10 cellular contexts compared by ENCODE assay signal in genomic region chr2:166410828-166411472, GRCh38. TPM values are rescaled to one million over a fixed set of nuclear protein-coding genes. Genes with fewer than 3 reads are reported as not detected.
DNase-seq lines count a peak whose midpoint lies in the region; ATAC-seq and TF ChIP-seq lines count a peak whose summit lies in the region.
"Had no signal": no experiment of that assay in that cellular context is flagged by ENCODE, and none has a peak within 500 bp of the region (broad histone marks: within the 10 kb centered on the region; RNA-seq: fewer than 3 reads in every experiment).

No MANE protein-coding gene starts in this region.

- peak; percentile 100 for ATAC-seq in RWPE2 (ENCODE audit: low read depth)
- no peak for ATAC-seq in HG03378 (IDR thresholded peaks at IDR 0.05; ENCODE audit: unreplicated experiment)
- ATAC-seq: activated naive CD4-positive, alpha-beta T cell treated with anti-CD3 and anti-CD28 coated beads, Interleukin-2, amount 50 U/mL, for 72 hours; right cardiac atrium had no signal

- H3K4me3 ChIP-seq in RWPE2 (ENCODE audit: severe bottlenecking) (no peak overlapping the region), fibroblast of lung (replicated peaks in 1 of 4; ENCODE audit: control extremely low read depth in 1 of 4, insufficient read depth in 1 of 4, low read depth in 3 of 4, low read length in 4 of 4) (no peak overlapping the region), retinal pigment epithelial cell (ENCODE audit: low read length) (no peak overlapping the region)

- peak overlapping the region; percentile 54 for H3K4me2 ChIP-seq in fibroblast of lung (ENCODE audit: extremely low read depth, insufficient read depth, low read length)

- no peak overlapping the region for H3K4me3 Mint-ChIP-seq in activated naive CD4-positive, alpha-beta T cell treated with anti-CD3 and anti-CD28 coated beads for 36 hours

- H4K20me1 ChIP-seq in fibroblast of lung (ENCODE audit: control insufficient read depth, extremely low read depth, insufficient read depth, low read length) = no peaks in the 10 kb centered on the region

- H3K9ac ChIP-seq in fibroblast of lung (ENCODE audit: insufficient read depth, low read length) = no peak overlapping the region

- H3K9me3 Mint-ChIP-seq in activated naive CD4-positive, alpha-beta T cell treated with anti-CD3 and anti-CD28 coated beads for 36 hours = no peaks in the 10 kb centered on the region
- H3K9me3 Mint-ChIP-seq: activated naive CD4-positive, alpha-beta T cell treated with anti-CD3 and anti-CD28 coated beads, Interleukin-2, amount 50 U/mL, for 72 hours had no signal

- H3K4me1 Mint-ChIP-seq in activated naive CD4-positive, alpha-beta T cell treated with anti-CD3 and anti-CD28 coated beads for 36 hours (ENCODE audit: low read depth) = no peaks in the 10 kb centered on the region

- intact Hi-C loops in activated naive CD4-positive, alpha-beta T cell treated with anti-CD3 and anti-CD28 coated beads for 36 hours (cut with micrococcal nuclease) = no loop called here

- H3K36me3 Mint-ChIP-seq in activated naive CD4-positive, alpha-beta T cell treated with anti-CD3 and anti-CD28 coated beads for 36 hours (ENCODE audit: low read depth) = no peaks in the 10 kb centered on the region
- H3K36me3 Mint-ChIP-seq: activated naive CD4-positive, alpha-beta T cell treated with anti-CD3 and anti-CD28 coated beads, Interleukin-2, amount 50 U/mL, for 72 hours had no signal

- H3K27ac Mint-ChIP-seq in activated naive CD4-positive, alpha-beta T cell treated with anti-CD3 and anti-CD28 coated beads for 36 hours = no peak overlapping the region
- H3K27ac Mint-ChIP-seq: activated naive CD4-positive, alpha-beta T cell treated with anti-CD3 and anti-CD28 coated beads, Interleukin-2, amount 50 U/mL, for 72 hours had no signal

- no peaks in the 10 kb centered on the region for H3K9me3 ChIP-seq in RWPE2 (ENCODE audit: severe bottlenecking)
- no peaks in the 10 kb centered on the region for H3K9me3 ChIP-seq in fibroblast of lung (ENCODE audit: control insufficient read depth, insufficient read depth, low read depth, low read length)

- no peak for TF ChIP-seq CTCF in RWPE2 (IDR thresholded peaks at IDR 0.05; ENCODE audit: poor library complexity, severe bottlenecking)
- no peak for TF ChIP-seq CTCF in fibroblast of lung (conservative IDR thresholded peaks at IDR 0.05 in 1 of 2, IDR thresholded peaks at IDR 0.05 in 1 of 2; ENCODE audit: low read depth in 1 of 2, low read length in 2 of 2)
- no peak for TF ChIP-seq CTCF in retinal pigment epithelial cell (conservative IDR thresholded peaks at IDR 0.05; ENCODE audit: low read depth, low read length)

- no peak overlapping the region for H2AFZ ChIP-seq in fibroblast of lung (ENCODE audit: low read length)

- H3K27ac ChIP-seq in RWPE2 (ENCODE audit: poor library complexity, severe bottlenecking) = peak overlapping the region; percentile 94
- peak overlapping the region; percentile 23 for H3K27ac ChIP-seq in fibroblast of lung (ENCODE audit: insufficient read depth, low read length)

- no peaks in the 10 kb centered on the region for H3K27me3 ChIP-seq in RWPE2 (ENCODE audit: insufficient read depth, poor library complexity, severe bottlenecking)
- no peaks in the 10 kb centered on the region for H3K27me3 ChIP-seq in fibroblast of lung (ENCODE audit: control insufficient read depth, insufficient read depth, low read length)

- H3K79me2 ChIP-seq in fibroblast of lung (ENCODE audit: control insufficient read depth, insufficient read depth, low read length) = no peaks in the 10 kb centered on the region

- no peaks in the 10 kb centered on the region for H3K36me3 ChIP-seq in RWPE2 (ENCODE audit: low read depth)
- H3K36me3 ChIP-seq in fibroblast of lung (ENCODE audit: control insufficient read depth, insufficient read depth, low read length) = no peaks in the 10 kb centered on the region

- DNase-seq in H4 (ENCODE audit: low spot score) (peak; percentile 32), RWPE2 (ENCODE audit: low spot score) (peak; percentile 51), fibroblast of lung (ENCODE audit: low read depth in 2 of 2) (peak; percentile 87 to 98), retinal pigment epithelial cell (ENCODE audit: low read depth) (peak; percentile 17), NCI-H774 (lab: John Stamatoyannopoulos, UW) (no peak), erythroblast (lab: John Stamatoyannopoulos, UW) (no peak)
- DNase-seq in activated naive CD4-positive, alpha-beta T cell treated with anti-CD3 and anti-CD28 coated beads for 36 hours = no peak
- DNase-seq: right cardiac atrium had no signal

- peaks cover 32% of the 10 kb centered on the region for H3K4me1 ChIP-seq in RWPE2 (ENCODE audit: insufficient read depth, poor library complexity, severe bottlenecking)
- peaks cover 10% of the 10 kb centered on the region for H3K4me1 ChIP-seq in fibroblast of lung (ENCODE audit: control insufficient read depth, extremely low read depth, insufficient read depth, low read length)

- TF ChIP-seq POLR2A in erythroblast (IDR thresholded peaks at IDR 0.05; ENCODE audit: low read length) = no peak

- CTCF ChIA-PET in activated naive CD4-positive, alpha-beta T cell treated with anti-CD3 and anti-CD28 coated beads for 36 hours (lab: Charles Lee) = no interaction called here

- no peaks in the 10 kb centered on the region for H3K27me3 Mint-ChIP-seq in activated naive CD4-positive, alpha-beta T cell treated with anti-CD3 and anti-CD28 coated beads for 36 hours (ENCODE audit: low read depth)

RNA-seq across cellular contexts. Expression of gene SCN9A, which starts 35.2 kb away (rescaled TPM):
- total RNA-seq in H4 (2014; rRNA removed; shearing (Covaris generic)) = 3.3 and 3.9 TPM in 2 replicates
- 58.6 and 105 TPM in 2 replicates for total RNA-seq in fibroblast of lung
- 31.2 and 64.2 TPM in 2 replicates for polyA plus RNA-seq in fibroblast of lung
- 15.7 and 34.1 TPM in 2 replicates for polyA plus RNA-seq in fibroblast of lung (2012)
- 98.1 and 102 TPM in 2 replicates for polyA minus RNA-seq in fibroblast of lung (ENCODE audit: low replicate concordance)
- not detected for total RNA-seq in activated naive CD4-positive, alpha-beta T cell treated with anti-CD3 and anti-CD28 coated beads for 36 hours

Comparison
In these comparisons a context has a peak if more than half of its experiments do, and no peak if none do; other contexts are left out.
1. DNase-seq: peak in H4 (single experiment), RWPE2 (single experiment), fibroblast of lung (2 of 2) and retinal pigment epithelial cell (single experiment); none in NCI-H774 (single experiment), activated naive CD4-positive, alpha-beta T cell treated with anti-CD3 and anti-CD28 coated beads for 36 hours (single experiment) and erythroblast (0 of 2).
2. RNA of gene SCN9A, which starts 35.2 kb away (total RNA-seq): 58.6 to 105 TPM in fibroblast of lung; 3.3 to 3.9 TPM in H4 and not detected in activated naive CD4-positive, alpha-beta T cell treated with anti-CD3 and anti-CD28 coated beads for 36 hours; every median in the first group is over 10 times any median in the second.